Comparison of ENCODE assay signal across 1 cellular context in the genomic region with DNA sequence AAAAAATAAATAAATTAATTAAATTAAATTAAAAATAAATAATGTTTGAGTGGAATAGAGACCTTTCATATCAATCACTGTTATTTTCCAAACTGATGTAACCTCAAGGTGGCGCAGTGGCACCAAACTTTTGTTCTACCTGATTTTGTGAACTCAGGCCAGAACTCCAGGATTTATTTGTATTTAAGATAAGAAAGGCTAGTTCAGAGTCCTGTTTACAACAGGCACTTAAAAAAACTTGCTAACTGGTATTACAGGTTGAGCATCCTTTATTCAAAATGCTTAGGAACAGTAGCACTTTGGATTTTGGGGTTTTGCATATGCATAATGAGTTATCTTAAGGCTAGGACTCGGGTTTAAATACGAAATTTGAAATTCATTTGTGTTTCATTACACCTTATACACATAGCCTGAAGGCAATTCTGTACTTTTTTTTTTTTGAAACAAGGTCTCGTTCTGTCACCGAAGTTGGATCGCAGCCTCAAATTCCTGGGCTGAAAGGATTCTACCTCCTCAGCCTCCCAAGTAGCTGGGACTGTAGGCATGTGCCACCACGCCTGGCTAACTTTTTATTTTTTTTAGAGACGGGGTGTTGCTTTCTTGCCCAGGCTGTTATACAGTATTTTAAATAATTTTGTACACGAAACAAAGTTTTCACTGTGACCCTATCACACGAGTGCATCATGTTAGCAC.
TF ChIP-seq lines count a peak whose summit lies in the region.

No MANE protein-coding gene starts in this region.

TF ChIP-seq in IMR-90, 13 proteins besides CTCF, POLR2A, EP300 and RAD21 (continued from another document):
- TF ChIP-seq CEBPB (IDR thresholded peaks at IDR 0.05; ENCODE audit: low read depth, low read length) (no peak), MXI1 (IDR thresholded peaks at IDR 0.05; ENCODE audit: borderline replicate concordance, low read depth, low read length) (no peak), CHD1 (IDR thresholded peaks at IDR 0.05; ENCODE audit: low read depth, low read length) (no peak)
